Comparison of ENCODE assay signal across 32 cellular contexts in the genomic region with DNA sequence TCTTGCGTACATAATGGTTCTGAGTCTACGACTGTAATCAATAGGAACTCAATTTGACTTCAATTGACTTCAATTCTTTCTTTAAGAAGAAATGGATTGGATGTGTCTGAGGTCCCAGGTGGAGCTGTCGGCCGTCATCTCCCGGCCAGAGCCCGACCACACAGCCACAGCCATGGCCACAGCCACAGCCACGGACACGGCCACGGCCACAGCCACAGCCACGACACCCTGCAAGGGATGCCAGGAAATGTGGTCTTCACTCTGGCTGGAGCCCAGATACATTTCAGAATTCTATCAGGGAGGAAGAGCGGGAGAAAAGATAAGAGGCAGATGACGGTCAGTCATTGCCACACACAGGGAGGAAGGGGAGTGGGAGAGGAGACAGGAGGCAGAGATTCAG. TPM values are rescaled to one million over a fixed set of nuclear protein-coding genes. Genes with fewer than 3 reads are reported as not detected.
"Had no signal": no experiment of that assay in that cellular context is flagged by ENCODE, and none has a peak within 500 bp of the region (broad histone marks: within the 10 kb centered on the region; RNA-seq: fewer than 3 reads in every experiment).

No MANE protein-coding gene starts in this region.

- H3K36me3 Mint-ChIP-seq: activated CD4-positive, alpha-beta memory T cell treated with anti-CD3 and anti-CD28 coated beads for 36 hours; activated CD8-positive, alpha-beta memory T cell treated with anti-CD3 and anti-CD28 coated beads, Interleukin-2, amount 10 ng/mL, durations not matched to agents 7 days and 5 days; activated naive CD8-positive, alpha-beta T cell had no signal

- H3K27ac ChIP-seq: colonic mucosa, esophagus muscularis mucosa, foreskin keratinocyte, gastrocnemius medialis, heart left ventricle had no signal

- H3K4me3 ChIP-seq: colonic mucosa, esophagus muscularis mucosa, gastrocnemius medialis, heart left ventricle had no signal

- DNase-seq: activated CD4-positive, alpha-beta memory T cell treated with anti-CD3 and anti-CD28 coated beads for 36 hours; activated CD4-positive, alpha-beta T cell treated with anti-CD3 and anti-CD28 coated beads for 36 hours; activated CD4-positive, alpha-beta T cell treated with anti-CD3 and anti-CD28 coated beads, Interleukin-2, amount 10 ng/mL, durations not matched to agents 24 days and 14 days; activated CD4-positive, CD25-positive, alpha-beta regulatory T cell; activated CD4-positive, CD25-positive, alpha-beta regulatory T cell treated with anti-CD3 and anti-CD28 coated beads, Interleukin-2, amount 50 U/mL, for 72 hours; activated CD8-positive, alpha-beta memory T cell treated with anti-CD3 and anti-CD28 coated beads, Interleukin-2, amount 10 ng/mL, durations not matched to agents 7 days and 5 days; activated CD8-positive, alpha-beta memory T cell treated with anti-CD3 and anti-CD28 coated beads, Interleukin-2, amount 50 U/mL, for 4 hours; activated CD8-positive, alpha-beta T cell treated with anti-CD3 and anti-CD28 coated beads, Interleukin-2, amount 10 ng/mL, durations not matched to agents 7 days and 5 days; activated effector memory CD4-positive, alpha-beta T cell treated with anti-CD3 and anti-CD28 coated beads, Interleukin-2, amount 50 U/mL, for 16 hours; activated naive CD4-positive, alpha-beta T cell treated with anti-CD3 and anti-CD28 coated beads for 36 hours; activated T-cell treated with anti-CD3 and anti-CD28 coated beads, Interleukin-2, amount 50 U/mL, for 1 hour; activated T-cell treated with anti-CD3 and anti-CD28 coated beads, Interleukin-2, amount 50 U/mL, for 48 hours; amniotic stem cell; anterior cingulate cortex; colonic mucosa; effector CD8-positive, alpha-beta T cell; foreskin keratinocyte; gastrocnemius medialis; glutamatergic neuron; T-helper 1 cell; T-helper 17 cell; T1000 had no signal

- H3K27me3 ChIP-seq: colonic mucosa, foreskin keratinocyte had no signal

- H3K9me3 Mint-ChIP-seq: activated CD4-positive, alpha-beta memory T cell treated with anti-CD3 and anti-CD28 coated beads for 36 hours; activated CD4-positive, alpha-beta T cell treated with anti-CD3 and anti-CD28 coated beads, Interleukin-2, amount 10 ng/mL, durations not matched to agents 24 days and 14 days; activated naive CD4-positive, alpha-beta T cell treated with anti-CD3 and anti-CD28 coated beads for 36 hours; activated T-helper 1 cell treated with anti-CD3 and anti-CD28 coated beads, Interleukin-12 subunit alpha, Interleukin-12 subunit beta, Interleukin-2, Interleukin-4 antibody, amounts not matched to agents 30 ng/mL and 10 ng/mL and 1 ng/mL, durations not matched to agents 14 hours and 24 hours and 36 hours; activated T-helper 2 cell treated with anti-CD3 and anti-CD28 coated beads, Interferon-gamma antibody, Interleukin-2, Interleukin-4, amounts not matched to agents 10 μg/mL and 5 μg/mL and 100 μg/mL, durations not matched to agents 14 hours and 24 hours and 36 hours; T-helper 2 cell treated with Interferon-gamma antibody and Interleukin-4, amounts not matched to agents 5 μg/mL and 100 μg/mL, for 36 hours had no signal

- H3K36me3 ChIP-seq: colonic mucosa, esophagus muscularis mucosa, gastrocnemius medialis, heart left ventricle had no signal

- H3K4me3 Mint-ChIP-seq: activated CD4-positive, alpha-beta memory T cell treated with anti-CD3 and anti-CD28 coated beads for 36 hours; activated CD4-positive, alpha-beta T cell treated with anti-CD3 and anti-CD28 coated beads for 36 hours; activated CD4-positive, alpha-beta T cell treated with anti-CD3 and anti-CD28 coated beads, Interleukin-2, amount 10 ng/mL, durations not matched to agents 24 days and 14 days; activated CD8-positive, alpha-beta memory T cell treated with anti-CD3 and anti-CD28 coated beads, Interleukin-2, amount 10 ng/mL, durations not matched to agents 7 days and 5 days; activated CD8-positive, alpha-beta T cell treated with anti-CD3 and anti-CD28 coated beads, Interleukin-2, amount 10 ng/mL, durations not matched to agents 7 days and 5 days; activated naive CD4-positive, alpha-beta T cell treated with anti-CD3 and anti-CD28 coated beads for 36 hours; activated naive CD8-positive, alpha-beta T cell; activated T-helper 1 cell treated with anti-CD3 and anti-CD28 coated beads, Interleukin-12 subunit alpha, Interleukin-12 subunit beta, Interleukin-2, Interleukin-4 antibody, amounts not matched to agents 30 ng/mL and 10 ng/mL and 1 ng/mL, durations not matched to agents 14 hours and 24 hours and 36 hours; T-helper 17 cell; T-helper 2 cell treated with Interferon-gamma antibody and Interleukin-4, amounts not matched to agents 5 μg/mL and 100 μg/mL, for 36 hours had no signal

- H3K9me3 ChIP-seq: colonic mucosa, esophagus muscularis mucosa, gastrocnemius medialis, heart left ventricle had no signal

- H3K4me1 Mint-ChIP-seq: activated CD4-positive, alpha-beta T cell treated with anti-CD3 and anti-CD28 coated beads for 36 hours; activated CD4-positive, alpha-beta T cell treated with anti-CD3 and anti-CD28 coated beads, Interleukin-2, amount 10 ng/mL, durations not matched to agents 24 days and 14 days; activated CD8-positive, alpha-beta memory T cell treated with anti-CD3 and anti-CD28 coated beads, Interleukin-2, amount 10 ng/mL, durations not matched to agents 7 days and 5 days had no signal

- FAIRE-seq: astrocyte, endometrium had no signal

- H3K27me3 Mint-ChIP-seq: activated CD4-positive, alpha-beta T cell treated with anti-CD3 and anti-CD28 coated beads, Interleukin-2, amount 10 ng/mL, durations not matched to agents 24 days and 14 days; activated CD8-positive, alpha-beta memory T cell treated with anti-CD3 and anti-CD28 coated beads, Interleukin-2, amount 10 ng/mL, durations not matched to agents 7 days and 5 days had no signal

- ATAC-seq: activated CD4-positive, alpha-beta T cell treated with anti-CD3 and anti-CD28 coated beads for 36 hours; activated CD8-positive, alpha-beta memory T cell treated with anti-CD3 and anti-CD28 coated beads, Interleukin-2, amount 10 ng/mL, durations not matched to agents 7 days and 5 days; activated CD8-positive, alpha-beta T cell treated with anti-CD3 and anti-CD28 coated beads, Interleukin-2, amount 10 ng/mL, durations not matched to agents 7 days and 5 days; foreskin keratinocyte; gastrocnemius medialis; heart left ventricle; T-helper 17 cell had no signal

- H3K4me1 ChIP-seq: colonic mucosa, esophagus muscularis mucosa, foreskin keratinocyte, gastrocnemius medialis, heart left ventricle had no signal

- H3K27ac Mint-ChIP-seq: activated CD4-positive, alpha-beta memory T cell treated with anti-CD3 and anti-CD28 coated beads for 36 hours; activated CD4-positive, alpha-beta T cell treated with anti-CD3 and anti-CD28 coated beads for 36 hours; activated CD4-positive, alpha-beta T cell treated with anti-CD3 and anti-CD28 coated beads, Interleukin-2, amount 10 ng/mL, durations not matched to agents 24 days and 14 days; activated CD8-positive, alpha-beta memory T cell treated with anti-CD3 and anti-CD28 coated beads, Interleukin-2, amount 10 ng/mL, durations not matched to agents 7 days and 5 days; activated CD8-positive, alpha-beta T cell treated with anti-CD3 and anti-CD28 coated beads, Interleukin-2, amount 10 ng/mL, durations not matched to agents 7 days and 5 days; activated naive CD4-positive, alpha-beta T cell treated with anti-CD3 and anti-CD28 coated beads for 36 hours; activated naive CD8-positive, alpha-beta T cell; activated T-helper 1 cell treated with anti-CD3 and anti-CD28 coated beads, Interleukin-12 subunit alpha, Interleukin-12 subunit beta, Interleukin-2, Interleukin-4 antibody, amounts not matched to agents 30 ng/mL and 10 ng/mL and 1 ng/mL, durations not matched to agents 14 hours and 24 hours and 36 hours; activated T-helper 2 cell treated with anti-CD3 and anti-CD28 coated beads, Interferon-gamma antibody, Interleukin-2, Interleukin-4, amounts not matched to agents 10 μg/mL and 5 μg/mL and 100 μg/mL, durations not matched to agents 14 hours and 24 hours and 36 hours; T-helper 17 cell; T-helper 2 cell treated with Interferon-gamma antibody and Interleukin-4, amounts not matched to agents 5 μg/mL and 100 μg/mL, for 36 hours had no signal

RNA-seq across cellular contexts. Expression of a gene that starts 58.9 kb away (rescaled TPM):
- total RNA-seq: activated CD4-positive, alpha-beta T cell treated with anti-CD3 and anti-CD28 coated beads, Interleukin-2, amount 10 ng/mL, durations not matched to agents 24 days and 14 days; activated CD8-positive, alpha-beta memory T cell treated with anti-CD3 and anti-CD28 coated beads for 36 hours; activated CD8-positive, alpha-beta memory T cell treated with anti-CD3 and anti-CD28 coated beads, Interleukin-2, amount 10 ng/mL, durations not matched to agents 7 days and 5 days; activated CD8-positive, alpha-beta T cell treated with anti-CD3 and anti-CD28 coated beads, Interleukin-2, amount 10 ng/mL, durations not matched to agents 7 days and 5 days; activated T-helper 1 cell treated with anti-CD3 and anti-CD28 coated beads, Interleukin-12 subunit alpha, Interleukin-12 subunit beta, Interleukin-2, Interleukin-4 antibody, amounts not matched to agents 30 ng/mL and 10 ng/mL and 1 ng/mL, durations not matched to agents 14 hours and 24 hours and 36 hours; activated T-helper 2 cell treated with anti-CD3 and anti-CD28 coated beads, Interferon-gamma antibody, Interleukin-2, Interleukin-4, amounts not matched to agents 10 μg/mL and 5 μg/mL and 100 μg/mL, durations not matched to agents 14 hours and 24 hours and 36 hours; epithelial cell of proximal tubule; foreskin keratinocyte; gastrocnemius medialis; T-helper 17 cell had no signal
- polyA plus RNA-seq: foreskin keratinocyte, heart left ventricle had no signal
